21 cellular contexts compared by ENCODE assay signal in genomic region chr1:235425357-235425756, GRCh38.
"Had no signal": no experiment of that assay in that cellular context is flagged by ENCODE, and none has a peak within 500 bp of the region (broad histone marks: within the 10 kb centered on the region; RNA-seq: fewer than 3 reads in every experiment).

No MANE protein-coding gene starts in this region.

- H3K27ac Mint-ChIP-seq: activated CD8-positive, alpha-beta memory T cell treated with anti-CD3 and anti-CD28 coated beads, Interleukin-2, amount 10 ng/mL, durations not matched to agents 7 days and 5 days; activated naive CD4-positive, alpha-beta T cell treated with anti-CD3 and anti-CD28 coated beads, Interleukin-2, amount 50 U/mL, for 24 hours; activated T-cell treated with anti-CD3 and anti-CD28 coated beads, Interleukin-2, amount 50 U/mL, for 24 hours; activated T-helper 1 cell treated with anti-CD3 and anti-CD28 coated beads, Interleukin-12 subunit alpha, Interleukin-12 subunit beta, Interleukin-2, Interleukin-4 antibody, amounts not matched to agents 30 ng/mL and 10 ng/mL and 1 ng/mL, durations not matched to agents 14 hours and 24 hours and 36 hours; T-cell had no signal

- H3K4me3 Mint-ChIP-seq: activated CD8-positive, alpha-beta memory T cell treated with anti-CD3 and anti-CD28 coated beads, Interleukin-2, amount 10 ng/mL, durations not matched to agents 7 days and 5 days; activated naive CD4-positive, alpha-beta T cell treated with anti-CD3 and anti-CD28 coated beads, Interleukin-2, amount 50 U/mL, for 24 hours; activated T-cell treated with anti-CD3 and anti-CD28 coated beads, Interleukin-2, amount 50 U/mL, for 24 hours; activated T-helper 1 cell treated with anti-CD3 and anti-CD28 coated beads, Interleukin-12 subunit alpha, Interleukin-12 subunit beta, Interleukin-2, Interleukin-4 antibody, amounts not matched to agents 30 ng/mL and 10 ng/mL and 1 ng/mL, durations not matched to agents 14 hours and 24 hours and 36 hours; T-cell had no signal

- ATAC-seq: activated CD8-positive, alpha-beta memory T cell treated with anti-CD3 and anti-CD28 coated beads, Interleukin-2, amount 10 ng/mL, durations not matched to agents 7 days and 5 days; K562; PC-3; T-cell had no signal

- H3K9me3 Mint-ChIP-seq: activated naive CD4-positive, alpha-beta T cell treated with anti-CD3 and anti-CD28 coated beads, Interleukin-2, amount 50 U/mL, for 24 hours; activated T-cell treated with anti-CD3 and anti-CD28 coated beads, Interleukin-2, amount 50 U/mL, for 24 hours; activated T-helper 1 cell treated with anti-CD3 and anti-CD28 coated beads, Interleukin-12 subunit alpha, Interleukin-12 subunit beta, Interleukin-2, Interleukin-4 antibody, amounts not matched to agents 30 ng/mL and 10 ng/mL and 1 ng/mL, durations not matched to agents 14 hours and 24 hours and 36 hours; T-cell had no signal

- H3K27me3 Mint-ChIP-seq: activated CD8-positive, alpha-beta memory T cell treated with anti-CD3 and anti-CD28 coated beads, Interleukin-2, amount 10 ng/mL, durations not matched to agents 7 days and 5 days; activated naive CD4-positive, alpha-beta T cell treated with anti-CD3 and anti-CD28 coated beads, Interleukin-2, amount 50 U/mL, for 24 hours; activated T-cell treated with anti-CD3 and anti-CD28 coated beads, Interleukin-2, amount 50 U/mL, for 24 hours; T-cell had no signal

- DNase-seq: activated CD4-positive, alpha-beta T cell treated with anti-CD3 and anti-CD28 coated beads for 4 hours; activated CD4-positive, alpha-beta T cell treated with anti-CD3 and anti-CD28 coated beads, Interleukin-2, amount 50 U/mL, for 48 hours; activated CD8-positive, alpha-beta memory T cell treated with anti-CD3 and anti-CD28 coated beads, Interleukin-2, amount 10 ng/mL, durations not matched to agents 7 days and 5 days; activated effector memory CD4-positive, alpha-beta T cell treated with Interleukin-2 at 50 U/mL for 16 hours; activated naive CD4-positive, alpha-beta T cell; activated T-cell treated with anti-CD3 and anti-CD28 coated beads, Interleukin-2, amount 50 U/mL, for 24 hours; aorta; Karpas-422; MM.1S; NCI-H1105 treated with DMSO at 0.1 percent for 48 hours; NCI-H1436 treated with DMSO at 0.1 percent for 48 hours; NCI-H187; NCI-H2081; NCI-H446; NCI-H524; PC-3; T-cell had no signal

- H3K9me3 ChIP-seq: breast epithelium had no signal
